10 cellular contexts compared by ENCODE assay signal in the genomic region with DNA sequence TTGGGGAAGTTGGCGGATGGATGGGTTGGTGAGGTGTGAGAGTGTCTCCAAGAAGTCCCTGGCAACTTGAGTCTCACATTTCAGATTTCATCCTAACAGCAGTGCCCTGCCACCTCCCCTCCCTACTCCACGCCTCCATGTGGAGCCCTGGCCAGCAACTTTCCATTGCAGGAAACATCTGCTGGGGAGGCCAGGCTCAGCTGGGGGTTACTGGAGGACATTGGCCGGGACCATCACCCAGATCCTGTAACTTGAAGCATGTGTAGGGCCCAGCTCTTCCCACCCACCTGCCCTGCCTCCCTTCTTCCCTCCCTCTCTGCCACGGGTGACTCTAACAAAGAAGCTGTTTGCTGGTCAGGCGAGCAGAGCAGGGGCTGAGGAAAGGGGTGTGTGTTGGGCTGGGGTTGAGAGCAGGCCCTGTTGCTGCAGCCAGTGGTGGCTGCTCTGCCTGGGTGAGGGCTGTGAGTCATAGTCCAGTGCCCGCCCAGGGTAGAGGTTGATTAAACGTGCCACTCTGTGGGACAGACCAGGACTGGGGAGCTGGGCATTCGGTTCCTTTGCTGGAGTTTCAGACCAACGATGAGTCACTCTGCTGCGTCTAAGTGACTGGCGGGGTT.
DNase-seq lines count a peak whose midpoint lies in the region; ATAC-seq and TF ChIP-seq lines count a peak whose summit lies in the region.
"Had no signal": no experiment of that assay in that cellular context is flagged by ENCODE, and none has a peak within 500 bp of the region (broad histone marks: within the 10 kb centered on the region; RNA-seq: fewer than 3 reads in every experiment).

No MANE protein-coding gene starts in this region.

- H3K9me3 Mint-ChIP-seq in type B pancreatic cell, result no peaks in the 10 kb centered on the region

- no peaks in the 10 kb centered on the region for H3K27me3 Mint-ChIP-seq in type B pancreatic cell

- no peaks in the 10 kb centered on the region for H3K36me3 Mint-ChIP-seq in type B pancreatic cell

- no peak overlapping the region for H3K27ac Mint-ChIP-seq in type B pancreatic cell

- H3K4me3 ChIP-seq in cardiac fibroblast (replicated peaks in 1 of 2; ENCODE audit: low read depth in 2 of 2, low read length in 2 of 2) (no peak overlapping the region), right lobe of liver (peak overlapping the region in 1 of 3 donors; percentile 4)
- H3K4me3 ChIP-seq: sigmoid colon had no signal

- peak; percentile 85 for DNase-seq in ACHN
- DNase-seq in HT-29 (ENCODE audit: low spot score), result peak; percentile 97
- peak; percentile 16 to 59 for DNase-seq in cardiac fibroblast (ENCODE audit: low read depth in 2 of 2)
- peak in 1 of 3 donors; percentile 40 for DNase-seq in right lobe of liver
- no peak for DNase-seq in cerebellar cortex (ENCODE audit: low spot score)
- DNase-seq in foreskin melanocyte, result no peak
- no peak for DNase-seq in type B pancreatic cell (ENCODE audit: extremely low spot score, unreplicated experiment)
- DNase-seq: NCI-H1694 treated with DMSO at 0.1 percent for 48 hours, sigmoid colon had no signal

- WGBS in right lobe of liver (ENCODE audit: insufficient coverage, low coverage, low lambda C conversion rate, missing lambda C conversion rate), result 35% methylated on average over 3 of the region's 11 CpGs

- ATAC-seq in right lobe of liver, result peak; percentile 25 to 74 (median 48)
- no peak for ATAC-seq in GM19463 (IDR thresholded peaks at IDR 0.05; ENCODE audit: unreplicated experiment)

- H3K4me1 ChIP-seq in right lobe of liver, result no peaks in the 10 kb centered on the region

- H3K36me3 ChIP-seq in right lobe of liver, result no peaks in the 10 kb centered on the region
- H3K36me3 ChIP-seq: sigmoid colon had no signal

- no peak overlapping the region for H3K27ac ChIP-seq in right lobe of liver
- H3K27ac ChIP-seq: sigmoid colon had no signal

- peak; percentile 21 for TF ChIP-seq POLR2A in right lobe of liver (IDR thresholded peaks at IDR 0.05)

- no peaks in the 10 kb centered on the region for H3K27me3 ChIP-seq in right lobe of liver
- H3K27me3 ChIP-seq: sigmoid colon had no signal

- intact Hi-C loops in right lobe of liver (cut with DNase I), result no loop called here

- peaks cover 16% of the 10 kb centered on the region for H3K4me1 Mint-ChIP-seq in type B pancreatic cell (ENCODE audit: unreplicated experiment)

- H3K4me3 Mint-ChIP-seq in type B pancreatic cell, result no peak overlapping the region

- TF ChIP-seq CTCF in cardiac fibroblast (IDR thresholded peaks at IDR 0.05; ENCODE audit: low read depth, low read length), result no peak
- TF ChIP-seq CTCF in right lobe of liver (IDR thresholded peaks at IDR 0.05), result no peak
- TF ChIP-seq CTCF in type B pancreatic cell (conservative IDR thresholded peaks at IDR 0.05), result no peak

- in situ Hi-C loops in ACHN (cut with HindIII; ENCODE audit: low pct_ligation_motif_present, low pct_unique_long_range_greater_than_20kb, low sequenced_read_pairs), result no loop called here

- H3K9me3 ChIP-seq in right lobe of liver, result no peaks in the 10 kb centered on the region
- H3K9me3 ChIP-seq: sigmoid colon had no signal

Comparison
In these comparisons a context has a peak if more than half of its experiments do, and no peak if none do; other contexts are left out.
1. DNase-seq: peak in ACHN (single experiment), HT-29 (single experiment) and cardiac fibroblast (2 of 2); none in cerebellar cortex (single experiment), foreskin melanocyte (single experiment) and type B pancreatic cell (single experiment).